ENCODE assay signal across 16 cellular contexts in genomic region chr5:143342607-143343006, GRCh38.
DNase-seq lines count a peak whose midpoint lies in the region; ATAC-seq, FAIRE-seq and TF ChIP-seq lines count a peak whose summit lies in the region.
"Had no signal": no experiment of that assay in that cellular context is flagged by ENCODE, and none has a peak within 500 bp of the region (broad histone marks: within the 10 kb centered on the region; RNA-seq: fewer than 3 reads in every experiment).

No MANE protein-coding gene starts in this region.

- H3K27ac ChIP-seq in K562 (ENCODE audit: extremely low read depth, low read depth, low read length) = peak overlapping the region; percentile 0; the same call in 1 of the 3 replicates
- peak overlapping the region; percentile 50 for H3K27ac ChIP-seq in osteoblast (ENCODE audit: low read depth, low read length)
- no peak overlapping the region for H3K27ac ChIP-seq in prostate gland

- CTCF ChIA-PET in K562 (lab: Yijun Ruan, JAX; ENCODE audit: low intra/inter-chr PET ratio) = no interaction called here

- peaks cover 35% of the 10 kb centered on the region for H3K4me1 Mint-ChIP-seq in CD14-positive monocyte

- no peaks in the 10 kb centered on the region for H4K20me1 ChIP-seq in K562 (replicated peaks; ENCODE audit: control insufficient read depth, insufficient read depth, low read length)
- peaks cover 20% of the 10 kb centered on the region for H4K20me1 ChIP-seq in osteoblast (ENCODE audit: insufficient read depth, low read length)

- H3K36me3 Mint-ChIP-seq in CD14-positive monocyte = peaks cover 14% of the 10 kb centered on the region in 2 donors

- TF ChIP-seq CTCF in CD14-positive monocyte (IDR thresholded peaks at IDR 0.05) (no peak), K562 (IDR thresholded peaks at IDR 0.05 in 2 of 3, conservative IDR thresholded peaks at IDR 0.05 in 1 of 3; ENCODE audit: insufficient read depth in 2 of 3, low read depth in 1 of 3, low read length in 3 of 3) (no peak), osteoblast (IDR thresholded peaks at IDR 0.05; ENCODE audit: extremely low read depth, low read depth, low read length) (no peak), prostate gland (IDR thresholded peaks at IDR 0.05) (no peak)

- intact Hi-C loops in CD14-positive monocyte (cut with micrococcal nuclease) (no loop called here), K562 (cut with micrococcal nuclease) (loop anchor here (5.0 kb wide), 2 partner anchors 60 to 150 kb away; partner anchors contain the start of gene NR3C1), prostate gland (cut with DNase I) (no loop called here)

- DNase-seq in CD14-positive monocyte (ENCODE audit: low spot score) (no peak), H54 (ENCODE audit: insufficient read length, low spot score) (no peak), K562 (ENCODE audit: extremely low read depth in 1 of 4, low spot score in 3 of 4) (no peak), osteoblast (ENCODE audit: insufficient read length, low spot score, missing footprints) (no peak), prostate gland (ENCODE audit: low spot score) (no peak)
- DNase-seq: amygdala; cerebellar nuclear complex; GF-D8; NCI-H2107; NCI-H524 treated with DMSO at 0.1 percent for 48 hours; stimulated activated CD4-positive, alpha-beta T cell treated with anti-CD3 and anti-CD28 coated beads, Interleukin-4, amount 100 ng/mL, for 1 hour; transverse colon had no signal

- H3K4me1 ChIP-seq in K562 (replicated peaks in 1 of 2; ENCODE audit: control insufficient read depth in 2 of 2, insufficient read depth in 2 of 2, low read length in 2 of 2) (peaks cover 0 to 23% of the 10 kb centered on the region in 2 experiments; a peak in 2 of 5 replicates), osteoblast (ENCODE audit: insufficient read depth, low read length) (peaks cover 23% of the 10 kb centered on the region), prostate gland (replicated peaks) (no peaks in the 10 kb centered on the region)

- WGBS in K562 (ENCODE audit: insufficient coverage, low coverage, missing lambda C conversion rate) = 72% methylated on average over 5 of the region's 5 CpGs
- 91% methylated on average over 5 of the region's 5 CpGs for WGBS in prostate gland

- H3K4me3 ChIP-seq in K562 (no peak overlapping the region), osteoblast (ENCODE audit: insufficient read depth, low read length) (no peak overlapping the region), prostate gland (no peak overlapping the region)
- H3K4me3 ChIP-seq: transverse colon had no signal

- no peak for TF ChIP-seq RAD21 in K562 (CRISPR knock-in tag; conservative IDR thresholded peaks at IDR 0.05 in 1 of 2, IDR thresholded peaks at IDR 0.05 in 1 of 2)

- H3K27ac Mint-ChIP-seq in CD14-positive monocyte = peak overlapping the region in 4 of 7 donors; percentile 7 to 64 (median 45)

- no peaks in the 10 kb centered on the region for H3K9me3 Mint-ChIP-seq in CD14-positive monocyte
- H3K9me3 Mint-ChIP-seq: IgD-negative memory B cell had no signal

- H2AFZ ChIP-seq in K562 (ENCODE audit: low read depth, low read length) (no peak overlapping the region), osteoblast (ENCODE audit: low read length) (no peak overlapping the region)

- peaks cover 0 to 1% (median 0%) of the 10 kb centered on the region in 3 donors for H3K27me3 Mint-ChIP-seq in CD14-positive monocyte (ENCODE audit: low read depth in 3 of 3)
- H3K27me3 Mint-ChIP-seq: IgD-negative memory B cell had no signal

- no peak overlapping the region for H3K9ac ChIP-seq in K562 (ENCODE audit: insufficient read depth in 1 of 2, low read depth in 2 of 2, low read length in 2 of 2)

- H3K9me3 ChIP-seq in K562 (replicated peaks; ENCODE audit: control insufficient read depth, insufficient read depth, low read depth, low read length) (no peaks in the 10 kb centered on the region), osteoblast (ENCODE audit: low read depth, low read length) (no peaks in the 10 kb centered on the region), prostate gland (no peaks in the 10 kb centered on the region)
- H3K9me3 ChIP-seq: transverse colon had no signal

- POLR2A ChIA-PET in K562 (lab: Yijun Ruan, JAX) = no interaction called here

- no peak overlapping the region for H3K4me3 Mint-ChIP-seq in CD14-positive monocyte

- H3K4me2 ChIP-seq in K562 (ENCODE audit: insufficient read depth, low read length) (no peak overlapping the region), osteoblast (ENCODE audit: insufficient read depth, low read length) (no peak overlapping the region)

- TF ChIP-seq EP300 in K562 (IDR thresholded peaks at IDR 0.05; ENCODE audit: low read length) = no peak

- FAIRE-seq in H54 (lab: Jason Lieb, UNC) = peak; percentile 15
- FAIRE-seq in K562 (lab: Jason Lieb, UNC) = no peak
- FAIRE-seq: GM12891 had no signal

- ATAC-seq in K562 = no peak
- no peak for ATAC-seq in GM18502 (IDR thresholded peaks at IDR 0.05; ENCODE audit: poor library complexity, unreplicated experiment)
- no peak for ATAC-seq in HG03097 (IDR thresholded peaks at IDR 0.05; ENCODE audit: low FRiP score, unreplicated experiment)

- BruUV-seq in K562 (replicated peaks; lab: Mats Ljungman, UMichigan) = no TSS peak

- TF ChIP-seq POLR2A in H54 (IDR thresholded peaks at IDR 0.05; ENCODE audit: low read depth, low read length) (no peak), K562 (conservative IDR thresholded peaks at IDR 0.05) (no peak), prostate gland (IDR thresholded peaks at IDR 0.05) (no peak)

- in situ Hi-C loops in K562 (cut with MboI) = no loop called here

- peaks cover 64% of the 10 kb centered on the region for H3K79me2 ChIP-seq in K562 (ENCODE audit: control insufficient read depth, insufficient read depth, low read length)
- peaks cover 99% of the 10 kb centered on the region for H3K79me2 ChIP-seq in osteoblast (ENCODE audit: insufficient read depth, low read length)

- H3K9me1 ChIP-seq in K562 (ENCODE audit: control insufficient read depth, insufficient read depth, low read length) = no peaks in the 10 kb centered on the region

- 0 out of 3 replicates have a peak, but pooled peaks cover 4% of the 10 kb centered on the region for H3K36me3 ChIP-seq in K562 (ENCODE audit: control insufficient read depth, insufficient read depth, low read length)
- H3K36me3 ChIP-seq in osteoblast (ENCODE audit: insufficient read depth, low read length) = peaks cover 3% of the 10 kb centered on the region
- no peaks in the 10 kb centered on the region for H3K36me3 ChIP-seq in prostate gland
- H3K36me3 ChIP-seq: transverse colon had no signal

- no peaks in the 10 kb centered on the region for H3K27me3 ChIP-seq in K562 (ENCODE audit: control insufficient read depth in 2 of 2, insufficient read depth in 2 of 2, low read length in 2 of 2)
- no peaks in the 10 kb centered on the region for H3K27me3 ChIP-seq in osteoblast (ENCODE audit: insufficient read depth, low read length)
- H3K27me3 ChIP-seq in prostate gland (replicated peaks; ENCODE audit: insufficient read depth) = no peaks in the 10 kb centered on the region
- H3K27me3 ChIP-seq: transverse colon had no signal

TF ChIP-seq in K562, 482 proteins besides CTCF, POLR2A, EP300 and RAD21:
- TF ChIP-seq ZNF395 (CRISPR knock-in tag; IDR thresholded peaks at IDR 0.05) (0 out of 2 replicates have a peak, but pooled peaks have one; percentile 24), MCM3 (IDR thresholded peaks at IDR 0.05) (no peak), NRF1 (conservative IDR thresholded peaks at IDR 0.05 in 1 of 2, IDR thresholded peaks at IDR 0.05 in 1 of 2) (no peak), ZNF212 (CRISPR knock-in tag; IDR thresholded peaks at IDR 0.05) (no peak), CBFA2T2 (conservative IDR thresholded peaks at IDR 0.05) (no peak)

Comparison
In these comparisons a context has a peak if more than half of its experiments do, and no peak if none do; other contexts are left out.
1. H3K27ac ChIP-seq: peak in K562 (single experiment) and osteoblast (single experiment); none in prostate gland (0 of 2).